In genomic region chr10:71850745-71851629, GRCh38 we compare ENCODE assay signal across 8 cellular contexts. TPM values are rescaled to one million over a fixed set of nuclear protein-coding genes. Genes with fewer than 3 reads are reported as not detected.
DNase-seq lines count a peak whose midpoint lies in the region; ATAC-seq, FAIRE-seq and TF ChIP-seq lines count a peak whose summit lies in the region.

TSS of gene PSAP (minus strand) at chr10:71851251. CDS start at chr10:71851221, 30 bp downstream.

- peak within 1 kb of the TSS; percentile 74 to 96 (median 94) for H3K27ac Mint-ChIP-seq in naive thymus-derived CD8-positive, alpha-beta T cell

- H3K36me3 Mint-ChIP-seq in naive thymus-derived CD8-positive, alpha-beta T cell: no peaks in the 10 kb centered on the region

- no peaks in the 10 kb centered on the region for H3K9me3 ChIP-seq in Loucy (ENCODE audit: insufficient read depth, low read depth, low read length)

- peak within 1 kb of the TSS; percentile 81 for H3K4me2 ChIP-seq in Loucy (ENCODE audit: low read depth, low read length, poor library complexity, severe bottlenecking)

- H3K4me1 ChIP-seq in Loucy (ENCODE audit: insufficient read depth, low read length, poor library complexity, severe bottlenecking): peaks cover 39% of the 10 kb centered on the region

- peak; percentile 95 for FAIRE-seq in H54 (lab: Jason Lieb, UNC)

- H3K27me3 ChIP-seq in Loucy (ENCODE audit: insufficient read depth, low read length, poor library complexity, severe bottlenecking): no peaks in the 10 kb centered on the region

- no peaks in the 10 kb centered on the region for H3K27me3 Mint-ChIP-seq in naive thymus-derived CD8-positive, alpha-beta T cell

- H2AFZ ChIP-seq in Loucy (ENCODE audit: low read length): peak within 1 kb of the TSS; percentile 79

- peaks cover 23 to 59% (median 50%) of the 10 kb centered on the region in 4 donors for H3K4me1 Mint-ChIP-seq in naive thymus-derived CD8-positive, alpha-beta T cell

- H3K36me3 ChIP-seq in Loucy (ENCODE audit: insufficient read depth, low read length): no peaks in the 10 kb centered on the region

- peak; percentile 95 to 97 for ATAC-seq in naive thymus-derived CD8-positive, alpha-beta T cell

- no peaks in the 10 kb centered on the region for H3K9me2 ChIP-seq in Loucy (replicated peaks; ENCODE audit: low read depth, low read length)

- TF ChIP-seq POLR2A in H54 (IDR thresholded peaks at IDR 0.05; ENCODE audit: low read depth, low read length) (peak; percentile 99), Raji (IDR thresholded peaks at IDR 0.05; ENCODE audit: insufficient read depth, low read depth, low read length) (peak; percentile 98)

- peak within 1 kb of the TSS; percentile 81 for H3K9ac ChIP-seq in Loucy (ENCODE audit: low read depth, low read length, poor library complexity, severe bottlenecking)

- DNase-seq in EL (peak; percentile 99), H54 (ENCODE audit: insufficient read length, low spot score) (peak; percentile 97), fibroblast of mammary gland (ENCODE audit: low read depth) (peak; percentile 96)
- DNase-seq in activated T-helper 9 cell treated with anti-CD3 and anti-CD28 coated beads, Interleukin-2, amount 50 U/mL, for 16 hours (ENCODE audit: low read depth): peak; percentile 98
- peak; percentile 95 to 99 (median 98) for DNase-seq in naive thymus-derived CD8-positive, alpha-beta T cell
- DNase-seq in stimulated activated naive CD4-positive, alpha-beta T cell (lab: John Stamatoyannopoulos, UW): peak; percentile 94 to 98 (median 96)

- no peaks in the 10 kb centered on the region for H3F3A ChIP-seq in Loucy (ENCODE audit: low read depth)

- H3K9me3 Mint-ChIP-seq in naive thymus-derived CD8-positive, alpha-beta T cell: no peaks in the 10 kb centered on the region

- H4K20me1 ChIP-seq in Loucy (ENCODE audit: insufficient read depth, low read length, poor library complexity, severe bottlenecking): peaks cover 42% of the 10 kb centered on the region

- peaks cover 44% of the 10 kb centered on the region for H3K79me2 ChIP-seq in Loucy (ENCODE audit: insufficient read depth, low read length)

- TF ChIP-seq CTCF in Loucy (conservative IDR thresholded peaks at IDR 0.05; ENCODE audit: low read length): no peak
- no peak for TF ChIP-seq CTCF in fibroblast of mammary gland (conservative IDR thresholded peaks at IDR 0.05; ENCODE audit: control insufficient read depth, insufficient read depth, low read depth, low read length)

- POLR2A ChIA-PET in naive thymus-derived CD8-positive, alpha-beta T cell (lab: Charles Lee): interaction anchor here (0.6 to 2.0 kb wide), 28 partner anchors 8 to 1446 kb away, joined by 3 to 15 read pairs (median 4); partner anchors contain the start of genes DNAJB12, EIF4EBP2 and VSIR

- H3K4me3 ChIP-seq in Loucy (ENCODE audit: low read length, poor library complexity, severe bottlenecking): peak within 1 kb of the TSS; percentile 86
- H3K4me3 ChIP-seq in fibroblast of mammary gland (ENCODE audit: control insufficient read depth, low read depth, low read length): peak within 1 kb of the TSS; percentile 96

- peak within 1 kb of the TSS; percentile 89 to 99 (median 94) for H3K4me3 Mint-ChIP-seq in naive thymus-derived CD8-positive, alpha-beta T cell

RNA-seq across cellular contexts. Expression of gene PSAP, which starts in this region (rescaled TPM):
- 100 to 1,000 TPM; 203 to 206 TPM for total RNA-seq in naive thymus-derived CD8-positive, alpha-beta T cell
- 100 to 1,000 TPM; 389 to 442 (median 398) TPM for polyA plus RNA-seq in naive thymus-derived CD8-positive, alpha-beta T cell

Comparison
In these comparisons a context has a peak if more than half of its experiments do, and no peak if none do; other contexts are left out.
1. Peak in every context shown above with its lines: DNase-seq, ATAC-seq and H3K4me3 ChIP-seq.